ENCODE assay signal across 1 cellular context in genomic region chr12:95963104-95963503, GRCh38.
TF ChIP-seq lines count a peak whose summit lies in the region.

No MANE protein-coding gene starts in this region.

TF ChIP-seq in liver, 16 proteins besides CTCF, POLR2A, EP300 and RAD21 (continued from another document):
- TF ChIP-seq REST (IDR thresholded peaks at IDR 0.05): no peak
- TF ChIP-seq ATF3 (IDR thresholded peaks at IDR 0.05): no peak
- TF ChIP-seq SP1 (IDR thresholded peaks at IDR 0.05): no peak
- TF ChIP-seq FOXA2 (IDR thresholded peaks at IDR 0.05): no peak
- TF ChIP-seq GABPA (IDR thresholded peaks at IDR 0.05 in 1 of 2, conservative IDR thresholded peaks at IDR 0.05 in 1 of 2): no peak
- TF ChIP-seq MAX (IDR thresholded peaks at IDR 0.05): no peak
- TF ChIP-seq EGR1 (IDR thresholded peaks at IDR 0.05; ENCODE audit: low read depth in 2 of 2): no peak
